Comparison of ENCODE assay signal across 23 cellular contexts in the genomic region with DNA sequence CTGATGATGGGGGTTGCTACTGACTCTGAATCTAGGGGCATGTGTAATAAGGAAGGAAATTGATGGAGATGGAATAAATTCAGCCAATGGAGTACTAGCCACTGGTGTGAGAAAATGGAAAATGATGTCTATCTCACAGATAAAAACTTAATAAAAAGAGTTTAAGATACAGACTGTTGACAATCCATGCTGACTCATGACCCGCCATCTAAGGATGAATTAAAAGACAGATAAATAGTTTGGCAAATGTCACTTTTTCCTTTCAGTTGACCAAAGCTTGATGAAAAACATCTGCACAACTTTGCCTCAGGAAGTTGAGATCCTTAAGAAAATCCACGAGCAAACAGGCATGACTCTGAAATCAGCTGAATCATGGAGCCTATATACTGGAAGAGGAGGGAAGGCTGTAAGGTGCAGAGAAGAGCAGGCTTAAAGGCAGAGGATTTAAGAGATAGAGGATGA.
DNase-seq lines count a peak whose midpoint lies in the region; ATAC-seq and TF ChIP-seq lines count a peak whose summit lies in the region.
"Had no signal": no experiment of that assay in that cellular context is flagged by ENCODE, and none has a peak within 500 bp of the region (broad histone marks: within the 10 kb centered on the region; RNA-seq: fewer than 3 reads in every experiment).

No MANE protein-coding gene starts in this region.

- H3K36me3 ChIP-seq in HEK293 (ENCODE audit: control insufficient read depth in 2 of 2, insufficient read depth in 1 of 2, low read length in 2 of 2) = no peaks in the 10 kb centered on the region; a peak in 1 of 3 replicates
- H3K36me3 ChIP-seq in CD8-positive, alpha-beta memory T cell (ENCODE audit: insufficient read depth, low read length) = no peaks in the 10 kb centered on the region
- no peaks in the 10 kb centered on the region for H3K36me3 ChIP-seq in tibial artery
- H3K36me3 ChIP-seq: esophagus squamous epithelium, ovary, sigmoid colon had no signal

- no peaks in the 10 kb centered on the region for H3K9me3 ChIP-seq in HEK293 (ENCODE audit: control insufficient read depth, insufficient read depth, low read depth, low read length)
- no peaks in the 10 kb centered on the region for H3K9me3 ChIP-seq in CD8-positive, alpha-beta memory T cell (ENCODE audit: low read length)
- no peaks in the 10 kb centered on the region for H3K9me3 ChIP-seq in tibial artery
- H3K9me3 ChIP-seq: esophagus squamous epithelium, ovary, sigmoid colon, testis had no signal

- TF ChIP-seq CTCF in HEK293 (tag by site-specific recombination; IDR thresholded peaks at IDR 0.05) (no peak), astrocyte of the spinal cord (IDR thresholded peaks at IDR 0.05; ENCODE audit: low read depth, low read length) (no peak), tibial artery (IDR thresholded peaks at IDR 0.05) (no peak)

- in situ Hi-C loops in astrocyte of the spinal cord (cut with HindIII; ENCODE audit: low sequenced_read_pairs) = no loop called here

- H3K4me3 ChIP-seq in HEK293 (ENCODE audit: low read depth, low read length) (no peak overlapping the region), astrocyte of the spinal cord (ENCODE audit: low read depth, low read length) (no peak overlapping the region), tibial artery (no peak overlapping the region)
- H3K4me3 ChIP-seq in CD8-positive, alpha-beta memory T cell (ENCODE audit: low read length) = no peak overlapping the region
- H3K4me3 ChIP-seq: esophagus squamous epithelium, ovary, sigmoid colon, testis had no signal

- H3K4me1 ChIP-seq in HEK293 (ENCODE audit: control insufficient read depth, insufficient read depth, low read length) (no peaks in the 10 kb centered on the region; the same call in 1 of the 2 replicates), tibial artery (peaks cover 0 to 4% (median 0%) of the 10 kb centered on the region in 4 donors)
- H3K4me1 ChIP-seq in CD8-positive, alpha-beta memory T cell (ENCODE audit: insufficient read depth, low read length) = no peaks in the 10 kb centered on the region
- H3K4me1 ChIP-seq: esophagus squamous epithelium, testis had no signal

- ATAC-seq in left ventricle myocardium superior (peak; percentile 62), GM21390 (IDR thresholded peaks at IDR 0.05; ENCODE audit: unreplicated experiment) (no peak)
- ATAC-seq: activated naive CD4-positive, alpha-beta T cell treated with anti-CD3 and anti-CD28 coated beads, Interleukin-2, amount 50 U/mL, for 72 hours; CD8-positive, alpha-beta T cell; naive thymus-derived CD4-positive, alpha-beta T cell; stimulated activated effector memory CD8-positive, alpha-beta T cell treated with anti-CD3 and anti-CD28 coated beads, Interleukin-12 subunit alpha, Interleukin-12 subunit beta, amount 100 ng/mL, for 72 hours; T-cell had no signal

- POLR2A ChIA-PET in HEK293 (lab: Yijun Ruan, JAX) = no interaction called here
- POLR2A ChIA-PET in CD8-positive, alpha-beta memory T cell (lab: Charles Lee) = no interaction called here

- H3K27ac ChIP-seq in HEK293 (ENCODE audit: extremely low read depth, low read depth, low read length) (no peak overlapping the region), tibial artery (no peak overlapping the region)
- H3K27ac ChIP-seq in CD8-positive, alpha-beta memory T cell (ENCODE audit: low read depth, low read length) = no peak overlapping the region
- H3K27ac ChIP-seq: esophagus squamous epithelium, ovary, sigmoid colon, testis had no signal

- H3K4me1 Mint-ChIP-seq in CD8-positive, alpha-beta memory T cell = no peaks in the 10 kb centered on the region
- H3K4me1 Mint-ChIP-seq: naive thymus-derived CD4-positive, alpha-beta T cell; stimulated activated effector memory CD8-positive, alpha-beta T cell treated with anti-CD3 and anti-CD28 coated beads, Interleukin-12 subunit alpha, Interleukin-12 subunit beta, amount 100 ng/mL, for 72 hours; T-cell had no signal

- H3K27me3 ChIP-seq in CD8-positive, alpha-beta memory T cell (ENCODE audit: insufficient read depth, low read length, poor library complexity, severe bottlenecking) = no peaks in the 10 kb centered on the region
- no peaks in the 10 kb centered on the region for H3K27me3 ChIP-seq in tibial artery
- H3K27me3 ChIP-seq: esophagus squamous epithelium, ovary, sigmoid colon, testis had no signal

- CTCF ChIA-PET in HEK293 (lab: Yijun Ruan, JAX) = interaction anchor here (0.7 to 11.4 kb wide), 2 partner anchors 8 to 511 kb away, joined by 3 to 101 read pairs; no protein-coding TSS in a partner anchor
- CTCF ChIA-PET in CD8-positive, alpha-beta memory T cell (lab: Charles Lee) = no interaction called here

- H3K36me3 Mint-ChIP-seq in CD8-positive, alpha-beta memory T cell = no peaks in the 10 kb centered on the region
- H3K36me3 Mint-ChIP-seq: activated naive CD4-positive, alpha-beta T cell treated with anti-CD3 and anti-CD28 coated beads, Interleukin-2, amount 50 U/mL, for 72 hours; CD8-positive, alpha-beta T cell; naive thymus-derived CD4-positive, alpha-beta T cell; stimulated activated effector memory CD8-positive, alpha-beta T cell treated with anti-CD3 and anti-CD28 coated beads, Interleukin-12 subunit alpha, Interleukin-12 subunit beta, amount 100 ng/mL, for 72 hours; T-cell had no signal

- H3K27ac Mint-ChIP-seq in CD8-positive, alpha-beta memory T cell = no peak overlapping the region
- H3K27ac Mint-ChIP-seq: activated naive CD4-positive, alpha-beta T cell treated with anti-CD3 and anti-CD28 coated beads, Interleukin-2, amount 50 U/mL, for 72 hours; activated T-helper 1 cell treated with anti-CD3 and anti-CD28 coated beads, Interleukin-12 subunit alpha, Interleukin-12 subunit beta, Interleukin-2, Interleukin-4 antibody, amounts not matched to agents 30 ng/mL and 10 ng/mL and 1 ng/mL, durations not matched to agents 14 hours and 24 hours and 36 hours; CD8-positive, alpha-beta T cell; naive thymus-derived CD4-positive, alpha-beta T cell; stimulated activated effector memory CD8-positive, alpha-beta T cell treated with anti-CD3 and anti-CD28 coated beads, Interleukin-12 subunit alpha, Interleukin-12 subunit beta, amount 100 ng/mL, for 72 hours; T-cell had no signal

- intact Hi-C loops in left ventricle myocardium superior (cut with micrococcal nuclease) = loop anchor here (10.0 kb wide), 1 partner anchor 513 kb away; no protein-coding TSS in a partner anchor
- intact Hi-C loops in tibial artery (cut with DNase I; ENCODE audit: low total_unique reads) = no loop called here

- no peak overlapping the region for H3K4me3 Mint-ChIP-seq in CD8-positive, alpha-beta memory T cell
- H3K4me3 Mint-ChIP-seq: activated T-helper 1 cell treated with anti-CD3 and anti-CD28 coated beads, Interleukin-12 subunit alpha, Interleukin-12 subunit beta, Interleukin-2, Interleukin-4 antibody, amounts not matched to agents 30 ng/mL and 10 ng/mL and 1 ng/mL, durations not matched to agents 14 hours and 24 hours and 36 hours; CD8-positive, alpha-beta T cell; naive thymus-derived CD4-positive, alpha-beta T cell; stimulated activated effector memory CD8-positive, alpha-beta T cell treated with anti-CD3 and anti-CD28 coated beads, Interleukin-12 subunit alpha, Interleukin-12 subunit beta, amount 100 ng/mL, for 72 hours; T-cell had no signal

- H3K27me3 Mint-ChIP-seq in CD8-positive, alpha-beta memory T cell = peaks cover 0 to 2% of the 10 kb centered on the region in 2 donors
- H3K27me3 Mint-ChIP-seq: naive thymus-derived CD4-positive, alpha-beta T cell; T-cell had no signal

- peaks cover 1 to 18% (median 10%) of the 10 kb centered on the region in 5 donors for H3K9me3 Mint-ChIP-seq in CD8-positive, alpha-beta memory T cell
- H3K9me3 Mint-ChIP-seq: activated T-helper 1 cell treated with anti-CD3 and anti-CD28 coated beads, Interleukin-12 subunit alpha, Interleukin-12 subunit beta, Interleukin-2, Interleukin-4 antibody, amounts not matched to agents 30 ng/mL and 10 ng/mL and 1 ng/mL, durations not matched to agents 14 hours and 24 hours and 36 hours had no signal

- DNase-seq in AG08395 (ENCODE audit: low spot score) = peak; percentile 25
- DNase-seq in astrocyte of the spinal cord (ENCODE audit: low read depth, low spot score) = peak; percentile 12
- no peak for DNase-seq in left ventricle myocardium superior
- no peak for DNase-seq in NCI-H510A (lab: John Stamatoyannopoulos, UW)
- DNase-seq in CD8-positive, alpha-beta memory T cell = no peak
- no peak for DNase-seq in tibial artery
- DNase-seq: activated CD4-positive, alpha-beta T cell treated with anti-CD3 and anti-CD28 coated beads for 4 hours; CD8-positive, alpha-beta T cell; DND-41; esophagus squamous epithelium; hypothalamus; naive thymus-derived CD4-positive, alpha-beta T cell; NCI-H1092 treated with DMSO at 0.1 percent for 48 hours; NCI-H2081 treated with DMSO at 0.1 percent for 48 hours; ovary; sigmoid colon; T-cell; testis had no signal

TF ChIP-seq in HEK293, 187 proteins besides CTCF, POLR2A, EP300 and RAD21:
- peak; percentile 30; the same call in 1 of the 2 replicates for TF ChIP-seq ZNF341 (tag by site-specific recombination; IDR thresholded peaks at IDR 0.05; ENCODE audit: low read depth)
- no peak for TF ChIP-seq ZNF184 (tag by site-specific recombination; IDR thresholded peaks at IDR 0.05)

Comparison
In these comparisons a context has a peak if more than half of its experiments do, and no peak if none do; other contexts are left out.
1. DNase-seq: peak in AG08395 (single experiment) and astrocyte of the spinal cord (single experiment); none in left ventricle myocardium superior (single experiment), NCI-H510A (single experiment), CD8-positive, alpha-beta memory T cell (0 of 5) and tibial artery (0 of 2).